Comparison of ENCODE assay signal across 1 cellular context in the genomic region with DNA sequence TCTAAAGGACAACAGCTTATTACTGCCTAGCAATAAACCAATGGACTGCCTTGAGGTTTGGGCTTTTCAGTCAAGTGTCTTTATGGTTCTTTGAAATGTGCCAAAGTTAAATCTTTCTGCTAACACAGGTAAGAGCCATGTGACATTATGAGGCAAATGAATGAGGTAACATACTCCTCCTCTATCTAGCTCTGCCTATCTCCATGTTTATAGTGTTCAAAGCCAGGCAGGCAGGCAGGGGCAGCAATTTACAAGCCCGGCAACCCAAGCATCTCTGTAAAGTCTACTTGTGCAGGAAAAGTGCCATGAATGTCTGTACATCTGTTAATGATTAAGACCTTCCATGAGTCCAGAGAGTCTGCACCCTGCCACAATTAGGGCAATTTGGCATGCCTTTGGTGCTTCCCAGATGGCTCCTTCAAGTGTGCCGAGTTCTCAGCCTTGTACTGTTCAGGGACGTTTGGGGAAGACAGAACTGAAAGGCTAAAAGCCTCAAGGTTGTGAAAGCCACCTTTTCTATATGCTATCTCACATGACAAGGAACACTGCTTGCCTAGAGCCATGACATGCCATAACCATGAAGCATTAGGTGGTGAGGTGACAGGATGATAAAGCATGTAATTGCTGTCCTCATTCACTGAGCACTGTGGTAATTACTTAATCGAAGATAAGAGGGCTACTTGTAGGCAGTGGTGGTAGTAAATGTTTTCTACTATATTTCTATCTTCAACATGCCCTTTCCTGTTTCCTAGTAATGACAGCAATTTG.
TF ChIP-seq lines count a peak whose summit lies in the region.

No MANE protein-coding gene starts in this region.

TF ChIP-seq in HepG2, 621 proteins besides CTCF, POLR2A, EP300 and RAD21 (continued from another document):
- TF ChIP-seq, protein P1, sequence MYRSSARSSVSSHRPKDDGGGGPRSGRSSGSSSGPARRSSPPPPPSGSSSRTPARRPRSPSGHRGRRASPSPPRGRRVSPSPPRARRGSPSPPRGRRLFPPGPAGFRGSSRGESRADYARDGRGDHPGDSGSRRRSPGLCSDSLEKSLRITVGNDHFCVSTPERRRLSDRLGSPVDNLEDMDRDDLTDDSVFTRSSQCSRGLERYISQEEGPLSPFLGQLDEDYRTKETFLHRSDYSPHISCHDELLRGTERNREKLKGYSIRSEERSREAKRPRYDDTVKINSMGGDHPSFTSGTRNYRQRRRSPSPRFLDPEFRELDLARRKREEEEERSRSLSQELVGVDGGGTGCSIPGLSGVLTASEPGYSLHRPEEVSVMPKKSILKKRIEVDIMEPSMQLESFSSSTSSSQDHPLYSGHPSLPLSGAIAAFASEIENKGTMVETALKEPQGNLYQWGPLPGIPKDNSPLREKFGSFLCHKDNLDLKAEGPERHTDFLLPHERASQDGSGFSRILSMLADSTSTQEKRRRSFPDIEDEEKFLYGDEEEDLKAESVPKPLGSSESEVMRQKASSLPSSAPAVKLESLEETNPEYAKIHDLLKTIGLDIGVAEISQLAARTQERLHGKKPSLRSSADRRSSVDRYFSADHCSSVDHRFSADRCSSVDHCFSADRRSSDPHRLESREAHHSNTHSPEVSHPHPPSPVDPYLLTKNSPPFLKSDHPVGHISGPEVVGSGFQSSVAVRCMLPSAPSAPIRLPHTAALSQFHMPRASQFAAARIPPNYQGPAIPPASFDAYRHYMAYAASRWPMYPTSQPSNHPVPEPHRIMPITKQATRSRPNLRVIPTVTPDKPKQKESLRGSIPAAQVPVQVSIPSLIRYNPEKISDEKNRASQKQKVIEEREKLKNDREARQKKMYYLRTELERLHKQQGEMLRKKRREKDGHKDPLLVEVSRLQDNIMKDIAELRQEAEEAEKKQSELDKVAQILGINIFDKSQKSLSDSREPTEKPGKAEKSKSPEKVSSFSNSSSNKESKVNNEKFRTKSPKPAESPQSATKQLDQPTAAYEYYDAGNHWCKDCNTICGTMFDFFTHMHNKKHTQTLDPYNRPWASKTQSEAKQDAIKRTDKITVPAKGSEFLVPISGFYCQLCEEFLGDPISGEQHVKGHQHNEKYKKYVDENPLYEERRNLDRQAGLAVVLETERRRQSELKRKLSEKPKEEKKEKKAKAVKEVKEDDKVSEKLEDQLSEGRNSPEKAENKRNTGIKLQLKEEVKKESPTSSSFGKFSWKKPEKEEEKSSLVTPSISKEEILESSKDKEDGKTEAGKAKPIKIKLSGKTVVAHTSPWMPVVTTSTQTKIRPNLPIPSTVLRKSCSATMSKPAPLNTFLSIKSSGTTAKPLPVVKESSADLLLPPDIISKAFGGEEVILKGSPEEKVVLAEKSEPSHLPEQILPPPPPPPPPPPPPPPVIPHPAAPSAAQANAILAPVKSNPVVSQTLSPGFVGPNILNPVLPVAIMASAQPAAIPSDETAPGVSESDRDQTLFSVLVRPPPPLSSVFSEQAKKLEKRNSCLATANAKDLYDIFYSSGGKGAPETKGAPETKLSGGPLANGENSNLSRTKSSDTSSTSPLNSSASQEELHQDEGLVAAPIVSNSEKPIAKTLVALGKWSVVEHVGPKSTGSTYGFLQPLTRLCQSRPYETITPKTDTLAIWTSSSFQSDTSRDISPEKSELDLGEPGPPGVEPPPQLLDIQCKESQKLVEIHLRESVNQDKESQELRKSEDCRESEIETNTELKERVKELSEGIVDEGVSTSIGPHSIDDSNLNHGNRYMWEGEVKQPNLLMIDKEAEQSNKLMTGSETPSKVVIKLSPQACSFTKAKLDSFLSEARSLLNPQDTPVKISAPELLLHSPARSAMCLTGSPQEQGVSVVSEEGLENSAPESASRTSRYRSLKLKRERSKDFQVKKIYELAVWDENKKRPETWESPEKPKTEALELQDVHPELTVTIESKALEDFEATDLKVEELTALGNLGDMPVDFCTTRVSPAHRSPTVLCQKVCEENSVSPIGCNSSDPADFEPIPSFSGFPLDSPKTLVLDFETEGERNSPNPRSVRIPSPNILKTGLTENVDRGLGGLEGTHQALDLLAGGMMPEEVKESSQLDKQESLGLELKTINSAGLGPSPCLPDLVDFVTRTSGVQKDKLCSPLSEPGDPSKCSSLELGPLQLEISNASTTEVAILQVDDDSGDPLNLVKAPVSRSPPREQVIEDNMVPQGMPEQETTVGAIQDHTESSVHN (CRISPR knock-in tag; IDR thresholded peaks at IDR 0.05): no peak
- TF ChIP-seq KDM2A (CRISPR knock-in tag; IDR thresholded peaks at IDR 0.05; ENCODE audit: borderline replicate concordance, low read depth) (no peak), ATF6 (CRISPR knock-in tag; conservative IDR thresholded peaks at IDR 0.05) (no peak), ZNF678 (CRISPR knock-in tag; IDR thresholded peaks at IDR 0.05) (no peak)
